ENCODE assay signal across 3 cellular contexts in genomic region chr4:6329478-6330383, GRCh38.
TF ChIP-seq lines count a peak whose summit lies in the region.

No MANE protein-coding gene starts in this region.

TF ChIP-seq in HepG2, 621 proteins besides CTCF, POLR2A, EP300 and RAD21 (continues in another document):
- TF ChIP-seq SAP130 (CRISPR knock-in tag; IDR thresholded peaks at IDR 0.05; ENCODE audit: low read depth) = no peak
- no peak for TF ChIP-seq ATRX (CRISPR knock-in tag; IDR thresholded peaks at IDR 0.05; ENCODE audit: borderline replicate concordance)
- no peak for TF ChIP-seq ZFP36 (IDR thresholded peaks at IDR 0.05; ENCODE audit: borderline replicate concordance, low read depth, low read length, partially characterized antibody)
- no peak for TF ChIP-seq SP1 (IDR thresholded peaks at IDR 0.05)
- no peak for TF ChIP-seq SP1 (CRISPR knock-in tag; IDR thresholded peaks at IDR 0.05)
- TF ChIP-seq, protein P1, sequence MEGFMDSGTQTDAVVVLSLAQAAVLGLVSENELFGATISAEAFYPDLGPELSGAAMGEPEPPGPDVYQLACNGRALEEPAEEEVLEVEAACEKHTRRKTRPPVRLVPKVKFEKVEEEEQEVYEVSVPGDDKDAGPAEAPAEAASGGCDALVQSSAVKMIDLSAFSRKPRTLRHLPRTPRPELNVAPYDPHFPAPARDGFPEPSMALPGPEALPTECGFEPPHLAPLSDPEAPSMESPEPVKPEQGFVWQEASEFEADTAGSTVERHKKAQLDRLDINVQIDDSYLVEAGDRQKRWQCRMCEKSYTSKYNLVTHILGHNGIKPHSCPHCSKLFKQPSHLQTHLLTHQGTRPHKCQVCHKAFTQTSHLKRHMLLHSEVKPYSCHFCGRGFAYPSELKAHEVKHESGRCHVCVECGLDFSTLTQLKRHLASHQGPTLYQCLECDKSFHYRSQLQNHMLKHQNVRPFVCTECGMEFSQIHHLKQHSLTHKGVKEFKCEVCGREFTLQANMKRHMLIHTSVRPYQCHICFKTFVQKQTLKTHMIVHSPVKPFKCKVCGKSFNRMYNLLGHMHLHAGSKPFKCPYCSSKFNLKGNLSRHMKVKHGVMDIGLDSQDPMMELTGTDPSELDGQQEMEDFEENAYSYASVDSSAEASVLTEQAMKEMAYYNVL (CRISPR knock-in tag; IDR thresholded peaks at IDR 0.05; ENCODE audit: borderline replicate concordance) = no peak
- TF ChIP-seq, protein P2, sequence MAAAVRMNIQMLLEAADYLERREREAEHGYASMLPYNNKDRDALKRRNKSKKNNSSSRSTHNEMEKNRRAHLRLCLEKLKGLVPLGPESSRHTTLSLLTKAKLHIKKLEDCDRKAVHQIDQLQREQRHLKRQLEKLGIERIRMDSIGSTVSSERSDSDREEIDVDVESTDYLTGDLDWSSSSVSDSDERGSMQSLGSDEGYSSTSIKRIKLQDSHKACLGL (CRISPR knock-in tag; IDR thresholded peaks at IDR 0.05) = no peak
- TF ChIP-seq ZBTB3 (CRISPR knock-in tag; IDR thresholded peaks at IDR 0.05; ENCODE audit: borderline replicate concordance, low read depth) = no peak
- TF ChIP-seq HES4 (CRISPR knock-in tag; IDR thresholded peaks at IDR 0.05; ENCODE audit: borderline replicate concordance) = no peak
- no peak for TF ChIP-seq ZNF468 (CRISPR knock-in tag; IDR thresholded peaks at IDR 0.05)
- no peak for TF ChIP-seq REXO4 (CRISPR knock-in tag; IDR thresholded peaks at IDR 0.05; ENCODE audit: borderline replicate concordance)
- TF ChIP-seq, protein P3, sequence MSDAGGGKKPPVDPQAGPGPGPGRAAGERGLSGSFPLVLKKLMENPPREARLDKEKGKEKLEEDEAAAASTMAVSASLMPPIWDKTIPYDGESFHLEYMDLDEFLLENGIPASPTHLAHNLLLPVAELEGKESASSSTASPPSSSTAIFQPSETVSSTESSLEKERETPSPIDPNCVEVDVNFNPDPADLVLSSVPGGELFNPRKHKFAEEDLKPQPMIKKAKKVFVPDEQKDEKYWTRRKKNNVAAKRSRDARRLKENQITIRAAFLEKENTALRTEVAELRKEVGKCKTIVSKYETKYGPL (CRISPR knock-in tag; IDR thresholded peaks at IDR 0.05) = no peak
- TF ChIP-seq HNF4A (CRISPR knock-in tag; IDR thresholded peaks at IDR 0.05) = peak; percentile 82
- TF ChIP-seq SOX13 (IDR thresholded peaks at IDR 0.05) = no peak
- TF ChIP-seq SOX13 (CRISPR knock-in tag; conservative IDR thresholded peaks at IDR 0.05 in 1 of 2, IDR thresholded peaks at IDR 0.05 in 1 of 2) = no peak
- TF ChIP-seq TP53 (CRISPR knock-in tag; conservative IDR thresholded peaks at IDR 0.05) = no peak
- no peak for TF ChIP-seq ZNF720 (CRISPR knock-in tag; IDR thresholded peaks at IDR 0.05)
- TF ChIP-seq ATF4 (CRISPR knock-in tag; IDR thresholded peaks at IDR 0.05) = no peak
- no peak for TF ChIP-seq SATB2 (CRISPR knock-in tag; IDR thresholded peaks at IDR 0.05)
- no peak for TF ChIP-seq ZNF883 (CRISPR knock-in tag; IDR thresholded peaks at IDR 0.05; ENCODE audit: not compliant biosample characterization)

TF ChIP-seq in GM12891, 5 proteins besides CTCF, POLR2A, EP300 and RAD21:
- no peak for TF ChIP-seq POU2F2 (IDR thresholded peaks at IDR 0.05; ENCODE audit: low read depth, low read length)
- TF ChIP-seq SPI1 (IDR thresholded peaks at IDR 0.05; ENCODE audit: low read depth, low read length) = peak; percentile 60

TF ChIP-seq in K562, 482 proteins besides CTCF, POLR2A, EP300 and RAD21:
- no peak for TF ChIP-seq SMC3 (conservative IDR thresholded peaks at IDR 0.05; ENCODE audit: insufficient read depth, low read depth, low read length)
- no peak for TF ChIP-seq ZHX1 (conservative IDR thresholded peaks at IDR 0.05; ENCODE audit: low read length)
- TF ChIP-seq HNRNPK (IDR thresholded peaks at IDR 0.05; ENCODE audit: low read depth, low read length, poor library complexity, severe bottlenecking) = no peak
- no peak for TF ChIP-seq SRSF9 (IDR thresholded peaks at IDR 0.05; ENCODE audit: borderline replicate concordance, low read depth, low read length)
- TF ChIP-seq CBFA2T2 (conservative IDR thresholded peaks at IDR 0.05) = peak; percentile 64
- no peak for TF ChIP-seq TEAD1 (CRISPR knock-in tag; IDR thresholded peaks at IDR 0.05)
- TF ChIP-seq FOXK1 (CRISPR knock-in tag; IDR thresholded peaks at IDR 0.05; ENCODE audit: borderline replicate concordance) = no peak
- TF ChIP-seq, protein P4, sequence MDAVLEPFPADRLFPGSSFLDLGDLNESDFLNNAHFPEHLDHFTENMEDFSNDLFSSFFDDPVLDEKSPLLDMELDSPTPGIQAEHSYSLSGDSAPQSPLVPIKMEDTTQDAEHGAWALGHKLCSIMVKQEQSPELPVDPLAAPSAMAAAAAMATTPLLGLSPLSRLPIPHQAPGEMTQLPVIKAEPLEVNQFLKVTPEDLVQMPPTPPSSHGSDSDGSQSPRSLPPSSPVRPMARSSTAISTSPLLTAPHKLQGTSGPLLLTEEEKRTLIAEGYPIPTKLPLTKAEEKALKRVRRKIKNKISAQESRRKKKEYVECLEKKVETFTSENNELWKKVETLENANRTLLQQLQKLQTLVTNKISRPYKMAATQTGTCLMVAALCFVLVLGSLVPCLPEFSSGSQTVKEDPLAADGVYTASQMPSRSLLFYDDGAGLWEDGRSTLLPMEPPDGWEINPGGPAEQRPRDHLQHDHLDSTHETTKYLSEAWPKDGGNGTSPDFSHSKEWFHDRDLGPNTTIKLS (IDR thresholded peaks at IDR 0.05; ENCODE audit: borderline replicate concordance, low read depth) = no peak
- TF ChIP-seq, protein P5, sequence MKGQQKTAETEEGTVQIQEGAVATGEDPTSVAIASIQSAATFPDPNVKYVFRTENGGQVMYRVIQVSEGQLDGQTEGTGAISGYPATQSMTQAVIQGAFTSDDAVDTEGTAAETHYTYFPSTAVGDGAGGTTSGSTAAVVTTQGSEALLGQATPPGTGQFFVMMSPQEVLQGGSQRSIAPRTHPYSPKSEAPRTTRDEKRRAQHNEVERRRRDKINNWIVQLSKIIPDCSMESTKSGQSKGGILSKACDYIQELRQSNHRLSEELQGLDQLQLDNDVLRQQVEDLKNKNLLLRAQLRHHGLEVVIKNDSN (CRISPR knock-in tag; IDR thresholded peaks at IDR 0.05) = no peak
- TF ChIP-seq TAL1 (IDR thresholded peaks at IDR 0.05) = peak; percentile 49; the same call in 1 of the 2 replicates
- TF ChIP-seq HNRNPLL (IDR thresholded peaks at IDR 0.05; ENCODE audit: low read depth, low read length, poor library complexity, severe bottlenecking) = no peak
- TF ChIP-seq JUND (IDR thresholded peaks at IDR 0.05; ENCODE audit: borderline replicate concordance, low read depth, low read length) = no peak
- TF ChIP-seq JUND (tag; IDR thresholded peaks at IDR 0.05; ENCODE audit: borderline replicate concordance, low read depth, low read length) = no peak
- TF ChIP-seq EWSR1 (IDR thresholded peaks at IDR 0.05; ENCODE audit: borderline replicate concordance, low read depth, partially characterized antibody) = no peak
- TF ChIP-seq E2F8 (IDR thresholded peaks at IDR 0.05; ENCODE audit: low read depth, partially characterized antibody) = no peak
- TF ChIP-seq SNIP1 (IDR thresholded peaks at IDR 0.05; ENCODE audit: low read depth) = no peak
- peak; percentile 57 for TF ChIP-seq TCF3 (CRISPR knock-in tag; IDR thresholded peaks at IDR 0.05)
- TF ChIP-seq PURB (CRISPR knock-in tag; IDR thresholded peaks at IDR 0.05; ENCODE audit: low read depth) = no peak
- no peak for TF ChIP-seq KLF10 (CRISPR knock-in tag; IDR thresholded peaks at IDR 0.05)
- TF ChIP-seq CBFA2T3 (IDR thresholded peaks at IDR 0.05) = peak; percentile 68
- TF ChIP-seq MCM2 (IDR thresholded peaks at IDR 0.05; ENCODE audit: low read depth) = no peak
TF ChIP-seq in K562: peak in this region for 4.
